Comparison of ENCODE assay signal across 2 cellular contexts in the genomic region with DNA sequence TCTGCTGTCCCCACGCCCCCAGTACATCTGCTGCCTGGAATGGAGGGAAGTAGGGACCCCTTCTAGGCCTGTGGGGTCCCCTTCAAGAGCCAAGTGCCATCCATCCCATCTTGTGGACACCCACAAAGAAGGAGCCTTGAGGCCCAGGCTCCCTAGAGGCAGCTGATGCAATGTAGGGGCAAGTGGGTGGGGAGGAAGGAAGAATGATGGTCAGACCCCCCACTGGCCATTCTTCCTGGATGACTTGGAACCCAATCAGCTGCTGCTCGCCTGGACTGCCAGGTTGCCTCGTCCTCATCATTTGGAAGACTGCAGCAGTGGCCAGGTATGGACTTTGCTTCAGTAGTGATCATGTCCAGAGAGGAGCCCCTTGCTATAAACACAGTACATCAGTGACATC.
TF ChIP-seq lines count a peak whose summit lies in the region.

No MANE protein-coding gene starts in this region.

TF ChIP-seq in IMR-90, 13 proteins besides CTCF, POLR2A, EP300 and RAD21:
- TF ChIP-seq, protein P1, sequence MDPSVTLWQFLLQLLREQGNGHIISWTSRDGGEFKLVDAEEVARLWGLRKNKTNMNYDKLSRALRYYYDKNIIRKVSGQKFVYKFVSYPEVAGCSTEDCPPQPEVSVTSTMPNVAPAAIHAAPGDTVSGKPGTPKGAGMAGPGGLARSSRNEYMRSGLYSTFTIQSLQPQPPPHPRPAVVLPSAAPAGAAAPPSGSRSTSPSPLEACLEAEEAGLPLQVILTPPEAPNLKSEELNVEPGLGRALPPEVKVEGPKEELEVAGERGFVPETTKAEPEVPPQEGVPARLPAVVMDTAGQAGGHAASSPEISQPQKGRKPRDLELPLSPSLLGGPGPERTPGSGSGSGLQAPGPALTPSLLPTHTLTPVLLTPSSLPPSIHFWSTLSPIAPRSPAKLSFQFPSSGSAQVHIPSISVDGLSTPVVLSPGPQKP (IDR thresholded peaks at IDR 0.05; ENCODE audit: borderline replicate concordance, low read depth, low read length): no peak
- TF ChIP-seq BHLHE40 (IDR thresholded peaks at IDR 0.05; ENCODE audit: low read depth, low read length) (no peak), MAFK (IDR thresholded peaks at IDR 0.05; ENCODE audit: low read depth, low read length) (no peak), RFX5 (IDR thresholded peaks at IDR 0.05; ENCODE audit: low read depth, low read length) (no peak), MXI1 (IDR thresholded peaks at IDR 0.05; ENCODE audit: borderline replicate concordance, low read depth, low read length) (no peak), RCOR1 (IDR thresholded peaks at IDR 0.05; ENCODE audit: insufficient replicate concordance, low read length) (no peak), MAZ (IDR thresholded peaks at IDR 0.05; ENCODE audit: borderline replicate concordance, low read depth, low read length) (no peak), NFE2L2 (IDR thresholded peaks at IDR 0.05; ENCODE audit: low read depth, low read length) (no peak), CHD1 (IDR thresholded peaks at IDR 0.05; ENCODE audit: low read depth, low read length) (no peak), CEBPB (IDR thresholded peaks at IDR 0.05; ENCODE audit: low read depth, low read length) (no peak)
- TF ChIP-seq, protein P2, sequence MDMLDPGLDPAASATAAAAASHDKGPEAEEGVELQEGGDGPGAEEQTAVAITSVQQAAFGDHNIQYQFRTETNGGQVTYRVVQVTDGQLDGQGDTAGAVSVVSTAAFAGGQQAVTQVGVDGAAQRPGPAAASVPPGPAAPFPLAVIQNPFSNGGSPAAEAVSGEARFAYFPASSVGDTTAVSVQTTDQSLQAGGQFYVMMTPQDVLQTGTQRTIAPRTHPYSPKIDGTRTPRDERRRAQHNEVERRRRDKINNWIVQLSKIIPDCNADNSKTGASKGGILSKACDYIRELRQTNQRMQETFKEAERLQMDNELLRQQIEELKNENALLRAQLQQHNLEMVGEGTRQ (IDR thresholded peaks at IDR 0.05; ENCODE audit: low read depth, low read length): no peak

TF ChIP-seq in K562, 482 proteins besides CTCF, POLR2A, EP300 and RAD21:
- TF ChIP-seq MYC (IDR thresholded peaks at IDR 0.05; ENCODE audit: low read depth, low read length) (0 out of 2 replicates have a peak, but pooled peaks have one; percentile 40), MYC (CRISPR knock-in tag; IDR thresholded peaks at IDR 0.05; ENCODE audit: borderline replicate concordance, low read depth) (no peak), ZNF175 (CRISPR knock-in tag; IDR thresholded peaks at IDR 0.05; ENCODE audit: low read depth) (peak; percentile 48; the same call in 1 of the 2 replicates), ETV1 (tag; conservative IDR thresholded peaks at IDR 0.05; ENCODE audit: low read depth) (0 out of 2 replicates have a peak, but pooled peaks have one; percentile 9), GABPA (tag; conservative IDR thresholded peaks at IDR 0.05; ENCODE audit: low read depth) (no peak; the same call in 1 of the 2 replicates), HNRNPLL (IDR thresholded peaks at IDR 0.05; ENCODE audit: low read depth, low read length, poor library complexity, severe bottlenecking) (no peak), TRIM24 (IDR thresholded peaks at IDR 0.05) (peak in 1 of 2 experiments; percentile 44; a peak in 2 of 4 replicates), POLR2H (tag; IDR thresholded peaks at IDR 0.05; ENCODE audit: low read depth) (peak; percentile 59; the same call in 1 of the 2 replicates), L3MBTL2 (IDR thresholded peaks at IDR 0.05) (peak; percentile 11; the same call in 1 of the 2 replicates), CEBPG (CRISPR knock-in tag; IDR thresholded peaks at IDR 0.05) (peak; percentile 88), CEBPG (tag; conservative IDR thresholded peaks at IDR 0.05 in 1 of 2, IDR thresholded peaks at IDR 0.05 in 1 of 2) (peak in 1 of 2 experiments; percentile 88; a peak in 2 of 4 replicates), ZSCAN32 (CRISPR knock-in tag; IDR thresholded peaks at IDR 0.05) (peak; percentile 78), CTBP1 (IDR thresholded peaks at IDR 0.05; ENCODE audit: borderline replicate concordance) (peak; percentile 55; the same call in 1 of the 2 replicates), RFX7 (CRISPR knock-in tag; IDR thresholded peaks at IDR 0.05) (no peak), ATF7 (IDR thresholded peaks at IDR 0.05) (0 out of 2 replicates have a peak, but pooled peaks have one; percentile 11), MAZ (CRISPR knock-in tag; conservative IDR thresholded peaks at IDR 0.05 in 1 of 2, IDR thresholded peaks at IDR 0.05 in 1 of 2) (no peak; a peak in 1 of 4 replicates), ZNF507 (tag; conservative IDR thresholded peaks at IDR 0.05) (no peak), ZNF124 (CRISPR knock-in tag; IDR thresholded peaks at IDR 0.05) (no peak), RBFOX2 (IDR thresholded peaks at IDR 0.05; ENCODE audit: low read depth, low read length) (peak; percentile 50), DNMT1 (IDR thresholded peaks at IDR 0.05) (no peak), ZNF79 (CRISPR knock-in tag; IDR thresholded peaks at IDR 0.05; ENCODE audit: low read depth) (peak; percentile 30; the same call in 1 of the 2 replicates), RNF2 (IDR thresholded peaks at IDR 0.05) (0 out of 2 replicates have a peak, but pooled peaks have one; percentile 20), RCOR1 (IDR thresholded peaks at IDR 0.05; ENCODE audit: borderline replicate concordance in 1 of 2, low read depth in 2 of 2, low read length in 2 of 2) (peak in 1 of 2 experiments; percentile 17; a peak in 1 of 4 replicates), HDAC8 (tag; IDR thresholded peaks at IDR 0.05) (0 out of 2 replicates have a peak, but pooled peaks have one; percentile 23), JUND (IDR thresholded peaks at IDR 0.05; ENCODE audit: borderline replicate concordance, low read depth, low read length) (0 out of 2 replicates have a peak, but pooled peaks have one; percentile 26), JUND (tag; IDR thresholded peaks at IDR 0.05; ENCODE audit: borderline replicate concordance, low read depth, low read length) (no peak), ZNF589 (CRISPR knock-in tag; IDR thresholded peaks at IDR 0.05; ENCODE audit: low read depth) (peak; percentile 89), ZBED1 (IDR thresholded peaks at IDR 0.05) (no peak), BACH1 (tag; IDR thresholded peaks at IDR 0.05) (0 out of 2 replicates have a peak, but pooled peaks have one; percentile 12)
- TF ChIP-seq, protein P3, sequence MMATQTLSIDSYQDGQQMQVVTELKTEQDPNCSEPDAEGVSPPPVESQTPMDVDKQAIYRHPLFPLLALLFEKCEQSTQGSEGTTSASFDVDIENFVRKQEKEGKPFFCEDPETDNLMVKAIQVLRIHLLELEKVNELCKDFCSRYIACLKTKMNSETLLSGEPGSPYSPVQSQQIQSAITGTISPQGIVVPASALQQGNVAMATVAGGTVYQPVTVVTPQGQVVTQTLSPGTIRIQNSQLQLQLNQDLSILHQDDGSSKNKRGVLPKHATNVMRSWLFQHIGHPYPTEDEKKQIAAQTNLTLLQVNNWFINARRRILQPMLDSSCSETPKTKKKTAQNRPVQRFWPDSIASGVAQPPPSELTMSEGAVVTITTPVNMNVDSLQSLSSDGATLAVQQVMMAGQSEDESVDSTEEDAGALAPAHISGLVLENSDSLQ (IDR thresholded peaks at IDR 0.05): peak; percentile 74
- TF ChIP-seq, protein P4, sequence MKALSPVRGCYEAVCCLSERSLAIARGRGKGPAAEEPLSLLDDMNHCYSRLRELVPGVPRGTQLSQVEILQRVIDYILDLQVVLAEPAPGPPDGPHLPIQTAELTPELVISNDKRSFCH (CRISPR knock-in tag; IDR thresholded peaks at IDR 0.05): no peak
- TF ChIP-seq, protein P4 (tag; IDR thresholded peaks at IDR 0.05): no peak
- TF ChIP-seq, protein P5, sequence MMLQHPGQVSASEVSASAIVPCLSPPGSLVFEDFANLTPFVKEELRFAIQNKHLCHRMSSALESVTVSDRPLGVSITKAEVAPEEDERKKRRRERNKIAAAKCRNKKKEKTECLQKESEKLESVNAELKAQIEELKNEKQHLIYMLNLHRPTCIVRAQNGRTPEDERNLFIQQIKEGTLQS (IDR thresholded peaks at IDR 0.05): peak; percentile 72; the same call in 1 of the 2 replicates
- TF ChIP-seq, protein P5 (CRISPR knock-in tag; conservative IDR thresholded peaks at IDR 0.05): no peak
- TF ChIP-seq, protein P6, sequence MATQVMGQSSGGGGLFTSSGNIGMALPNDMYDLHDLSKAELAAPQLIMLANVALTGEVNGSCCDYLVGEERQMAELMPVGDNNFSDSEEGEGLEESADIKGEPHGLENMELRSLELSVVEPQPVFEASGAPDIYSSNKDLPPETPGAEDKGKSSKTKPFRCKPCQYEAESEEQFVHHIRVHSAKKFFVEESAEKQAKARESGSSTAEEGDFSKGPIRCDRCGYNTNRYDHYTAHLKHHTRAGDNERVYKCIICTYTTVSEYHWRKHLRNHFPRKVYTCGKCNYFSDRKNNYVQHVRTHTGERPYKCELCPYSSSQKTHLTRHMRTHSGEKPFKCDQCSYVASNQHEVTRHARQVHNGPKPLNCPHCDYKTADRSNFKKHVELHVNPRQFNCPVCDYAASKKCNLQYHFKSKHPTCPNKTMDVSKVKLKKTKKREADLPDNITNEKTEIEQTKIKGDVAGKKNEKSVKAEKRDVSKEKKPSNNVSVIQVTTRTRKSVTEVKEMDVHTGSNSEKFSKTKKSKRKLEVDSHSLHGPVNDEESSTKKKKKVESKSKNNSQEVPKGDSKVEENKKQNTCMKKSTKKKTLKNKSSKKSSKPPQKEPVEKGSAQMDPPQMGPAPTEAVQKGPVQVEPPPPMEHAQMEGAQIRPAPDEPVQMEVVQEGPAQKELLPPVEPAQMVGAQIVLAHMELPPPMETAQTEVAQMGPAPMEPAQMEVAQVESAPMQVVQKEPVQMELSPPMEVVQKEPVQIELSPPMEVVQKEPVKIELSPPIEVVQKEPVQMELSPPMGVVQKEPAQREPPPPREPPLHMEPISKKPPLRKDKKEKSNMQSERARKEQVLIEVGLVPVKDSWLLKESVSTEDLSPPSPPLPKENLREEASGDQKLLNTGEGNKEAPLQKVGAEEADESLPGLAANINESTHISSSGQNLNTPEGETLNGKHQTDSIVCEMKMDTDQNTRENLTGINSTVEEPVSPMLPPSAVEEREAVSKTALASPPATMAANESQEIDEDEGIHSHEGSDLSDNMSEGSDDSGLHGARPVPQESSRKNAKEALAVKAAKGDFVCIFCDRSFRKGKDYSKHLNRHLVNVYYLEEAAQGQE (CRISPR knock-in tag; IDR thresholded peaks at IDR 0.05; ENCODE audit: low read depth): no peak
- TF ChIP-seq, protein P7, sequence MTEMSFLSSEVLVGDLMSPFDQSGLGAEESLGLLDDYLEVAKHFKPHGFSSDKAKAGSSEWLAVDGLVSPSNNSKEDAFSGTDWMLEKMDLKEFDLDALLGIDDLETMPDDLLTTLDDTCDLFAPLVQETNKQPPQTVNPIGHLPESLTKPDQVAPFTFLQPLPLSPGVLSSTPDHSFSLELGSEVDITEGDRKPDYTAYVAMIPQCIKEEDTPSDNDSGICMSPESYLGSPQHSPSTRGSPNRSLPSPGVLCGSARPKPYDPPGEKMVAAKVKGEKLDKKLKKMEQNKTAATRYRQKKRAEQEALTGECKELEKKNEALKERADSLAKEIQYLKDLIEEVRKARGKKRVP (CRISPR knock-in tag; IDR thresholded peaks at IDR 0.05): peak; percentile 91
- TF ChIP-seq, protein P8, sequence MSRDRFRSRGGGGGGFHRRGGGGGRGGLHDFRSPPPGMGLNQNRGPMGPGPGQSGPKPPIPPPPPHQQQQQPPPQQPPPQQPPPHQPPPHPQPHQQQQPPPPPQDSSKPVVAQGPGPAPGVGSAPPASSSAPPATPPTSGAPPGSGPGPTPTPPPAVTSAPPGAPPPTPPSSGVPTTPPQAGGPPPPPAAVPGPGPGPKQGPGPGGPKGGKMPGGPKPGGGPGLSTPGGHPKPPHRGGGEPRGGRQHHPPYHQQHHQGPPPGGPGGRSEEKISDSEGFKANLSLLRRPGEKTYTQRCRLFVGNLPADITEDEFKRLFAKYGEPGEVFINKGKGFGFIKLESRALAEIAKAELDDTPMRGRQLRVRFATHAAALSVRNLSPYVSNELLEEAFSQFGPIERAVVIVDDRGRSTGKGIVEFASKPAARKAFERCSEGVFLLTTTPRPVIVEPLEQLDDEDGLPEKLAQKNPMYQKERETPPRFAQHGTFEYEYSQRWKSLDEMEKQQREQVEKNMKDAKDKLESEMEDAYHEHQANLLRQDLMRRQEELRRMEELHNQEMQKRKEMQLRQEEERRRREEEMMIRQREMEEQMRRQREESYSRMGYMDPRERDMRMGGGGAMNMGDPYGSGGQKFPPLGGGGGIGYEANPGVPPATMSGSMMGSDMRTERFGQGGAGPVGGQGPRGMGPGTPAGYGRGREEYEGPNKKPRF (IDR thresholded peaks at IDR 0.05; ENCODE audit: low read depth, low read length): no peak
